Comparison of ENCODE assay signal across 8 cellular contexts in the genomic region with DNA sequence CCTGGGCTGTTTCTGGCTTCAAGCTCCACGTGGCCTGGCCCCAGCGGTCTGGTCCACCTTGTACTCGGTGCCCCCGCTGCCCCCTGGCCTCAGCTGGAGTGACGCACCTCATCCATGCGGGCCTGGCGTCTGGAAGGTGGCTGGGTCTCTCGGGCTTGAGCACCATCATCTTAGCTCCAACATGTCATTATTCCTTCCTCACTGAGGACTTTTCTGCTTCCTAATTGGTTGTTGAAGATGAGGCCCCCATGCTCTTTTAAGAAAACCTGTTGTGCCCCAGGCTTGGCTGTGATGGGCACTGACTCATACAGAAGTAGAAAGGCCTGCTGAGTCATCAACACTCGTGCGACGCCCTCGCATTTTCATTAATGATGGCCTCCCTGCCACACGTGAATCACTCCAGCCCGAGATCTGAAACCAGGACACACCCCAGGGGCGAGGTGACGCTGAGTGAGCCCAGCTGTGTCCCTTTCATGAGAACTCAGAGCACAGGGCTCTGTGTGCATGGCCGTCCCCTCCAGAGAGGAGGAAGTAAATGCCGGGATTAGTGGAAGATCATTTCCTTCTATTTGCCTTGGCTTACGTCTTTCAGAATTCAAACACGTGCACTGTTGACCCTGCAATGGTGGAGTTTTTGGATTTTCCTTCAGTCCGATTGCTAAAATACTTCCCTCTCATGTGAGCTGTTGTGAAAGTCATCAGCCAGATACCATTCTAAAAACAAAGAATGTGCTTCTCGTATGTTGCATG. TPM values are rescaled to one million over a fixed set of nuclear protein-coding genes. Genes with fewer than 3 reads are reported as not detected.
DNase-seq lines count a peak whose midpoint lies in the region; ATAC-seq and TF ChIP-seq lines count a peak whose summit lies in the region.

No MANE protein-coding gene starts in this region.

- H3K36me3 ChIP-seq in upper lobe of left lung, result no peaks in the 10 kb centered on the region

- WGBS in upper lobe of left lung, 2 donors, result 35 to 41% methylated on average over 21 to 22 of the region's 22 CpGs

- peak in 1 of 4 donors; percentile 65 for TF ChIP-seq EP300 in upper lobe of left lung (IDR thresholded peaks at IDR 0.05)

- H3K27ac ChIP-seq in upper lobe of left lung, result peak overlapping the region; percentile 50 to 75 (median 58)

- H3K4me3 ChIP-seq in upper lobe of left lung, result peak overlapping the region in 1 of 4 donors; percentile 10

- no peak for TF ChIP-seq CTCF in upper lobe of left lung (IDR thresholded peaks at IDR 0.05)

- H3K4me1 ChIP-seq in upper lobe of left lung, result peaks cover 4 to 17% (median 14%) of the 10 kb centered on the region in 4 donors

- peaks cover 0 to 11% (median 1%) of the 10 kb centered on the region in 4 donors for H3K27me3 ChIP-seq in upper lobe of left lung

- TF ChIP-seq POLR2A in upper lobe of left lung (IDR thresholded peaks at IDR 0.05), result peak in 1 of 4 donors; percentile 60

- no peaks in the 10 kb centered on the region for H3K9me3 ChIP-seq in upper lobe of left lung

- peak; percentile 99 for DNase-seq in ELR (ENCODE audit: low read depth)
- peak in 70 of 76 experiments; percentile 14 to 87 (median 64) for DNase-seq in HUDEP-2 (lab: John Stamatoyannopoulos, UW; ENCODE audit: unreplicated experiment in 76 of 76)
- peak; percentile 54 for DNase-seq in activated CD4-positive, alpha-beta T cell treated with anti-CD3 and anti-CD28 coated beads for 1 hour
- peak; percentile 88 for DNase-seq in dermis blood vessel endothelial cell
- DNase-seq in non-pigmented ciliary epithelial cell (ENCODE audit: low read depth), result peak; percentile 61
- peak; percentile 77 to 95 for DNase-seq in upper lobe of left lung
- DNase-seq in NCI-H1105 (lab: John Stamatoyannopoulos, UW), result no peak

- ATAC-seq in GM21717 (IDR thresholded peaks at IDR 0.05; ENCODE audit: unreplicated experiment) (peak; percentile 69), upper lobe of left lung (ENCODE audit: low FRiP score in 2 of 2) (peak; percentile 92 to 93)

RNA-seq across cellular contexts. Expression of gene GJA3, which starts 14.0 kb away (rescaled TPM):
- under 0.01 TPM in 1 of 2 replicates, not detected in the other for total RNA-seq in dermis blood vessel endothelial cell
- under 1 TPM in 2 of 6 donors, not detected in 4; 0.07 to 0.10 TPM for total RNA-seq in upper lobe of left lung

RNA-seq across cellular contexts. Expression of gene GJB2, which starts 17.9 kb away (rescaled TPM):
- total RNA-seq in dermis blood vessel endothelial cell, result 0.05 and 0.17 TPM in 2 replicates
- 1 to 10 TPM in 2 of 6 donors, under 1 TPM in 3, not detected in 1; 0.31 to 1.5 (median 0.76) TPM for total RNA-seq in upper lobe of left lung

RNA-seq across cellular contexts. Expression of gene GJB6, which starts 57.3 kb away (rescaled TPM):
- total RNA-seq in dermis blood vessel endothelial cell (not detected in 2 replicates), upper lobe of left lung (not detected)
